2 cellular contexts compared by ENCODE assay signal in the genomic region with DNA sequence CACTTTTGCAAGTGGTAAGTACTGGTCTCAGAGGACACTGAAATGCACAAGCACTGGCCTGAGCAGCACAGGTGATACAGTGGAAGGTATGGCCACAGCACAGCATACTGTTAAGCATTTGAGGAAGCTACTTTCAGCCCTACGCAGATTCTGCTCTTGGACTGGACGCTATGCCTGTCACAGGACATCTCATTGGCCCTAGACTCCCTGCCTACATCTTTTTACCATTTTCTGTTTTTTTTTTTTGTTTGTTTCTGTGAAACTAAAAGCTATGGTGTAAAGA.
TF ChIP-seq lines count a peak whose summit lies in the region.

No MANE protein-coding gene starts in this region.

TF ChIP-seq in GM23338, 12 proteins besides CTCF, POLR2A, EP300 and RAD21 (continues in another document):
- TF ChIP-seq, protein P1, sequence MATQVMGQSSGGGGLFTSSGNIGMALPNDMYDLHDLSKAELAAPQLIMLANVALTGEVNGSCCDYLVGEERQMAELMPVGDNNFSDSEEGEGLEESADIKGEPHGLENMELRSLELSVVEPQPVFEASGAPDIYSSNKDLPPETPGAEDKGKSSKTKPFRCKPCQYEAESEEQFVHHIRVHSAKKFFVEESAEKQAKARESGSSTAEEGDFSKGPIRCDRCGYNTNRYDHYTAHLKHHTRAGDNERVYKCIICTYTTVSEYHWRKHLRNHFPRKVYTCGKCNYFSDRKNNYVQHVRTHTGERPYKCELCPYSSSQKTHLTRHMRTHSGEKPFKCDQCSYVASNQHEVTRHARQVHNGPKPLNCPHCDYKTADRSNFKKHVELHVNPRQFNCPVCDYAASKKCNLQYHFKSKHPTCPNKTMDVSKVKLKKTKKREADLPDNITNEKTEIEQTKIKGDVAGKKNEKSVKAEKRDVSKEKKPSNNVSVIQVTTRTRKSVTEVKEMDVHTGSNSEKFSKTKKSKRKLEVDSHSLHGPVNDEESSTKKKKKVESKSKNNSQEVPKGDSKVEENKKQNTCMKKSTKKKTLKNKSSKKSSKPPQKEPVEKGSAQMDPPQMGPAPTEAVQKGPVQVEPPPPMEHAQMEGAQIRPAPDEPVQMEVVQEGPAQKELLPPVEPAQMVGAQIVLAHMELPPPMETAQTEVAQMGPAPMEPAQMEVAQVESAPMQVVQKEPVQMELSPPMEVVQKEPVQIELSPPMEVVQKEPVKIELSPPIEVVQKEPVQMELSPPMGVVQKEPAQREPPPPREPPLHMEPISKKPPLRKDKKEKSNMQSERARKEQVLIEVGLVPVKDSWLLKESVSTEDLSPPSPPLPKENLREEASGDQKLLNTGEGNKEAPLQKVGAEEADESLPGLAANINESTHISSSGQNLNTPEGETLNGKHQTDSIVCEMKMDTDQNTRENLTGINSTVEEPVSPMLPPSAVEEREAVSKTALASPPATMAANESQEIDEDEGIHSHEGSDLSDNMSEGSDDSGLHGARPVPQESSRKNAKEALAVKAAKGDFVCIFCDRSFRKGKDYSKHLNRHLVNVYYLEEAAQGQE (IDR thresholded peaks at IDR 0.05; ENCODE audit: unreplicated experiment): no peak
- TF ChIP-seq NANOG (IDR thresholded peaks at IDR 0.05; ENCODE audit: borderline replicate concordance) (no peak), POLR2AphosphoS5 (IDR thresholded peaks at IDR 0.05; ENCODE audit: low read depth) (no peak), EZH2phosphoT487 (IDR thresholded peaks at IDR 0.05; ENCODE audit: unreplicated experiment) (no peak), EZH2 (IDR thresholded peaks at IDR 0.05; ENCODE audit: low read depth, unreplicated experiment) (no peak), CREB1 (CRISPR knock-in tag; IDR thresholded peaks at IDR 0.05; ENCODE audit: low read depth) (no peak), JUNB (IDR thresholded peaks at IDR 0.05; ENCODE audit: unreplicated experiment) (no peak), ZNF114 (CRISPR knock-in tag; IDR thresholded peaks at IDR 0.05) (no peak), ZNF331 (CRISPR knock-in tag; IDR thresholded peaks at IDR 0.05; ENCODE audit: low read depth) (no peak)
- TF ChIP-seq, protein P2, sequence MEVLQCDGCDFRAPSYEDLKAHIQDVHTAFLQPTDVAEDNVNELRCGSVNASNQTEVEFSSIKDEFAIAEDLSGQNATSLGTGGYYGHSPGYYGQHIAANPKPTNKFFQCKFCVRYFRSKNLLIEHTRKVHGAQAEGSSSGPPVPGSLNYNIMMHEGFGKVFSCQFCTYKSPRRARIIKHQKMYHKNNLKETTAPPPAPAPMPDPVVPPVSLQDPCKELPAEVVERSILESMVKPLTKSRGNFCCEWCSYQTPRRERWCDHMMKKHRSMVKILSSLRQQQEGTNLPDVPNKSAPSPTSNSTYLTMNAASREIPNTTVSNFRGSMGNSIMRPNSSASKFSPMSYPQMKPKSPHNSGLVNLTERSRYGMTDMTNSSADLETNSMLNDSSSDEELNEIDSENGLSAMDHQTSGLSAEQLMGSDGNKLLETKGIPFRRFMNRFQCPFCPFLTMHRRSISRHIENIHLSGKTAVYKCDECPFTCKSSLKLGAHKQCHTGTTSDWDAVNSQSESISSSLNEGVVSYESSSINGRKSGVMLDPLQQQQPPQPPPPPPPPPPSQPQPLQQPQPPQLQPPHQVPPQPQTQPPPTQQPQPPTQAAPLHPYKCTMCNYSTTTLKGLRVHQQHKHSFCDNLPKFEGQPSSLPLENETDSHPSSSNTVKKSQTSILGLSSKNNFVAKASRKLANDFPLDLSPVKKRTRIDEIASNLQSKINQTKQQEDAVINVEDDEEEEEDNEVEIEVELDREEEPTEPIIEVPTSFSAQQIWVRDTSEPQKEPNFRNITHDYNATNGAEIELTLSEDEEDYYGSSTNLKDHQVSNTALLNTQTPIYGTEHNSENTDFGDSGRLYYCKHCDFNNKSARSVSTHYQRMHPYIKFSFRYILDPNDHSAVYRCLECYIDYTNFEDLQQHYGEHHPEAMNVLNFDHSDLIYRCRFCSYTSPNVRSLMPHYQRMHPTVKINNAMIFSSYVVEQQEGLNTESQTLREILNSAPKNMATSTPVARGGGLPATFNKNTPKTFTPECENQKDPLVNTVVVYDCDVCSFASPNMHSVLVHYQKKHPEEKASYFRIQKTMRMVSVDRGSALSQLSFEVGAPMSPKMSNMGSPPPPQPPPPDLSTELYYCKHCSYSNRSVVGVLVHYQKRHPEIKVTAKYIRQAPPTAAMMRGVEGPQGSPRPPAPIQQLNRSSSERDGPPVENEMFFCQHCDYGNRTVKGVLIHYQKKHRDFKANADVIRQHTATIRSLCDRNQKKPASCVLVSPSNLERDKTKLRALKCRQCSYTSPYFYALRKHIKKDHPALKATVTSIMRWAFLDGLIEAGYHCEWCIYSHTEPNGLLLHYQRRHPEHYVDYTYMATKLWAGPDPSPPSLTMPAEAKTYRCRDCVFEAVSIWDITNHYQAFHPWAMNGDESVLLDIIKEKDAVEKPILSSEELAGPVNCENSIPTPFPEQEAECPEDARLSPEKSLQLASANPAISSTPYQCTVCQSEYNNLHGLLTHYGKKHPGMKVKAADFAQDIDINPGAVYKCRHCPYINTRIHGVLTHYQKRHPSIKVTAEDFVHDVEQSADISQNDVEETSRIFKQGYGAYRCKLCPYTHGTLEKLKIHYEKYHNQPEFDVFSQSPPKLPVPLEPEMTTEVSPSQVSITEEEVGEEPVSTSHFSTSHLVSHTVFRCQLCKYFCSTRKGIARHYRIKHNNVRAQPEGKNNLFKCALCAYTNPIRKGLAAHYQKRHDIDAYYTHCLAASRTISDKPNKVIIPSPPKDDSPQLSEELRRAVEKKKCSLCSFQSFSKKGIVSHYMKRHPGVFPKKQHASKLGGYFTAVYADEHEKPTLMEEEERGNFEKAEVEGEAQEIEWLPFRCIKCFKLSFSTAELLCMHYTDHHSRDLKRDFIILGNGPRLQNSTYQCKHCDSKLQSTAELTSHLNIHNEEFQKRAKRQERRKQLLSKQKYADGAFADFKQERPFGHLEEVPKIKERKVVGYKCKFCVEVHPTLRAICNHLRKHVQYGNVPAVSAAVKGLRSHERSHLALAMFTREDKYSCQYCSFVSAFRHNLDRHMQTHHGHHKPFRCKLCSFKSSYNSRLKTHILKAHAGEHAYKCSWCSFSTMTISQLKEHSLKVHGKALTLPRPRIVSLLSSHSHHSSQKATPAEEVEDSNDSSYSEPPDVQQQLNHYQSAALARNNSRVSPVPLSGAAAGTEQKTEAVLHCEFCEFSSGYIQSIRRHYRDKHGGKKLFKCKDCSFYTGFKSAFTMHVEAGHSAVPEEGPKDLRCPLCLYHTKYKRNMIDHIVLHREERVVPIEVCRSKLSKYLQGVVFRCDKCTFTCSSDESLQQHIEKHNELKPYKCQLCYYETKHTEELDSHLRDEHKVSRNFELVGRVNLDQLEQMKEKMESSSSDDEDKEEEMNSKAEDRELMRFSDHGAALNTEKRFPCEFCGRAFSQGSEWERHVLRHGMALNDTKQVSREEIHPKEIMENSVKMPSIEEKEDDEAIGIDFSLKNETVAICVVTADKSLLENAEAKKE (CRISPR knock-in tag; IDR thresholded peaks at IDR 0.05): no peak
- TF ChIP-seq, protein P3, sequence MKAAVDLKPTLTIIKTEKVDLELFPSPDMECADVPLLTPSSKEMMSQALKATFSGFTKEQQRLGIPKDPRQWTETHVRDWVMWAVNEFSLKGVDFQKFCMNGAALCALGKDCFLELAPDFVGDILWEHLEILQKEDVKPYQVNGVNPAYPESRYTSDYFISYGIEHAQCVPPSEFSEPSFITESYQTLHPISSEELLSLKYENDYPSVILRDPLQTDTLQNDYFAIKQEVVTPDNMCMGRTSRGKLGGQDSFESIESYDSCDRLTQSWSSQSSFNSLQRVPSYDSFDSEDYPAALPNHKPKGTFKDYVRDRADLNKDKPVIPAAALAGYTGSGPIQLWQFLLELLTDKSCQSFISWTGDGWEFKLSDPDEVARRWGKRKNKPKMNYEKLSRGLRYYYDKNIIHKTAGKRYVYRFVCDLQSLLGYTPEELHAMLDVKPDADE (IDR thresholded peaks at IDR 0.05): no peak

TF ChIP-seq in H1, 55 proteins besides CTCF, POLR2A, EP300 and RAD21 (continued from another document):
- TF ChIP-seq, protein P4, sequence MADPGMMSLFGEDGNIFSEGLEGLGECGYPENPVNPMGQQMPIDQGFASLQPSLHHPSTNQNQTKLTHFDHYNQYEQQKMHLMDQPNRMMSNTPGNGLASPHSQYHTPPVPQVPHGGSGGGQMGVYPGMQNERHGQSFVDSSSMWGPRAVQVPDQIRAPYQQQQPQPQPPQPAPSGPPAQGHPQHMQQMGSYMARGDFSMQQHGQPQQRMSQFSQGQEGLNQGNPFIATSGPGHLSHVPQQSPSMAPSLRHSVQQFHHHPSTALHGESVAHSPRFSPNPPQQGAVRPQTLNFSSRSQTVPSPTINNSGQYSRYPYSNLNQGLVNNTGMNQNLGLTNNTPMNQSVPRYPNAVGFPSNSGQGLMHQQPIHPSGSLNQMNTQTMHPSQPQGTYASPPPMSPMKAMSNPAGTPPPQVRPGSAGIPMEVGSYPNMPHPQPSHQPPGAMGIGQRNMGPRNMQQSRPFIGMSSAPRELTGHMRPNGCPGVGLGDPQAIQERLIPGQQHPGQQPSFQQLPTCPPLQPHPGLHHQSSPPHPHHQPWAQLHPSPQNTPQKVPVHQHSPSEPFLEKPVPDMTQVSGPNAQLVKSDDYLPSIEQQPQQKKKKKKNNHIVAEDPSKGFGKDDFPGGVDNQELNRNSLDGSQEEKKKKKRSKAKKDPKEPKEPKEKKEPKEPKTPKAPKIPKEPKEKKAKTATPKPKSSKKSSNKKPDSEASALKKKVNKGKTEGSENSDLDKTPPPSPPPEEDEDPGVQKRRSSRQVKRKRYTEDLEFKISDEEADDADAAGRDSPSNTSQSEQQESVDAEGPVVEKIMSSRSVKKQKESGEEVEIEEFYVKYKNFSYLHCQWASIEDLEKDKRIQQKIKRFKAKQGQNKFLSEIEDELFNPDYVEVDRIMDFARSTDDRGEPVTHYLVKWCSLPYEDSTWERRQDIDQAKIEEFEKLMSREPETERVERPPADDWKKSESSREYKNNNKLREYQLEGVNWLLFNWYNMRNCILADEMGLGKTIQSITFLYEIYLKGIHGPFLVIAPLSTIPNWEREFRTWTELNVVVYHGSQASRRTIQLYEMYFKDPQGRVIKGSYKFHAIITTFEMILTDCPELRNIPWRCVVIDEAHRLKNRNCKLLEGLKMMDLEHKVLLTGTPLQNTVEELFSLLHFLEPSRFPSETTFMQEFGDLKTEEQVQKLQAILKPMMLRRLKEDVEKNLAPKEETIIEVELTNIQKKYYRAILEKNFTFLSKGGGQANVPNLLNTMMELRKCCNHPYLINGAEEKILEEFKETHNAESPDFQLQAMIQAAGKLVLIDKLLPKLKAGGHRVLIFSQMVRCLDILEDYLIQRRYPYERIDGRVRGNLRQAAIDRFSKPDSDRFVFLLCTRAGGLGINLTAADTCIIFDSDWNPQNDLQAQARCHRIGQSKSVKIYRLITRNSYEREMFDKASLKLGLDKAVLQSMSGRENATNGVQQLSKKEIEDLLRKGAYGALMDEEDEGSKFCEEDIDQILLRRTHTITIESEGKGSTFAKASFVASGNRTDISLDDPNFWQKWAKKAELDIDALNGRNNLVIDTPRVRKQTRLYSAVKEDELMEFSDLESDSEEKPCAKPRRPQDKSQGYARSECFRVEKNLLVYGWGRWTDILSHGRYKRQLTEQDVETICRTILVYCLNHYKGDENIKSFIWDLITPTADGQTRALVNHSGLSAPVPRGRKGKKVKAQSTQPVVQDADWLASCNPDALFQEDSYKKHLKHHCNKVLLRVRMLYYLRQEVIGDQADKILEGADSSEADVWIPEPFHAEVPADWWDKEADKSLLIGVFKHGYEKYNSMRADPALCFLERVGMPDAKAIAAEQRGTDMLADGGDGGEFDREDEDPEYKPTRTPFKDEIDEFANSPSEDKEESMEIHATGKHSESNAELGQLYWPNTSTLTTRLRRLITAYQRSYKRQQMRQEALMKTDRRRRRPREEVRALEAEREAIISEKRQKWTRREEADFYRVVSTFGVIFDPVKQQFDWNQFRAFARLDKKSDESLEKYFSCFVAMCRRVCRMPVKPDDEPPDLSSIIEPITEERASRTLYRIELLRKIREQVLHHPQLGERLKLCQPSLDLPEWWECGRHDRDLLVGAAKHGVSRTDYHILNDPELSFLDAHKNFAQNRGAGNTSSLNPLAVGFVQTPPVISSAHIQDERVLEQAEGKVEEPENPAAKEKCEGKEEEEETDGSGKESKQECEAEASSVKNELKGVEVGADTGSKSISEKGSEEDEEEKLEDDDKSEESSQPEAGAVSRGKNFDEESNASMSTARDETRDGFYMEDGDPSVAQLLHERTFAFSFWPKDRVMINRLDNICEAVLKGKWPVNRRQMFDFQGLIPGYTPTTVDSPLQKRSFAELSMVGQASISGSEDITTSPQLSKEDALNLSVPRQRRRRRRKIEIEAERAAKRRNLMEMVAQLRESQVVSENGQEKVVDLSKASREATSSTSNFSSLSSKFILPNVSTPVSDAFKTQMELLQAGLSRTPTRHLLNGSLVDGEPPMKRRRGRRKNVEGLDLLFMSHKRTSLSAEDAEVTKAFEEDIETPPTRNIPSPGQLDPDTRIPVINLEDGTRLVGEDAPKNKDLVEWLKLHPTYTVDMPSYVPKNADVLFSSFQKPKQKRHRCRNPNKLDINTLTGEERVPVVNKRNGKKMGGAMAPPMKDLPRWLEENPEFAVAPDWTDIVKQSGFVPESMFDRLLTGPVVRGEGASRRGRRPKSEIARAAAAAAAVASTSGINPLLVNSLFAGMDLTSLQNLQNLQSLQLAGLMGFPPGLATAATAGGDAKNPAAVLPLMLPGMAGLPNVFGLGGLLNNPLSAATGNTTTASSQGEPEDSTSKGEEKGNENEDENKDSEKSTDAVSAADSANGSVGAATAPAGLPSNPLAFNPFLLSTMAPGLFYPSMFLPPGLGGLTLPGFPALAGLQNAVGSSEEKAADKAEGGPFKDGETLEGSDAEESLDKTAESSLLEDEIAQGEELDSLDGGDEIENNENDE (IDR thresholded peaks at IDR 0.05; ENCODE audit: insufficient replicate concordance, low read length): no peak
- no peak for TF ChIP-seq CEBPB (IDR thresholded peaks at IDR 0.05; ENCODE audit: low read depth, low read length)
- TF ChIP-seq MAFK (IDR thresholded peaks at IDR 0.05; ENCODE audit: low read depth, low read length): no peak
- TF ChIP-seq, protein P5, sequence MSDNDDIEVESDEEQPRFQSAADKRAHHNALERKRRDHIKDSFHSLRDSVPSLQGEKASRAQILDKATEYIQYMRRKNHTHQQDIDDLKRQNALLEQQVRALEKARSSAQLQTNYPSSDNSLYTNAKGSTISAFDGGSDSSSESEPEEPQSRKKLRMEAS (IDR thresholded peaks at IDR 0.05): no peak
- TF ChIP-seq, protein P6, sequence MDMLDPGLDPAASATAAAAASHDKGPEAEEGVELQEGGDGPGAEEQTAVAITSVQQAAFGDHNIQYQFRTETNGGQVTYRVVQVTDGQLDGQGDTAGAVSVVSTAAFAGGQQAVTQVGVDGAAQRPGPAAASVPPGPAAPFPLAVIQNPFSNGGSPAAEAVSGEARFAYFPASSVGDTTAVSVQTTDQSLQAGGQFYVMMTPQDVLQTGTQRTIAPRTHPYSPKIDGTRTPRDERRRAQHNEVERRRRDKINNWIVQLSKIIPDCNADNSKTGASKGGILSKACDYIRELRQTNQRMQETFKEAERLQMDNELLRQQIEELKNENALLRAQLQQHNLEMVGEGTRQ (IDR thresholded peaks at IDR 0.05; ENCODE audit: low read length): no peak
- no peak for TF ChIP-seq RXRA (IDR thresholded peaks at IDR 0.05; ENCODE audit: insufficient read depth, low read depth, low read length)
- no peak for TF ChIP-seq FOSL1 (IDR thresholded peaks at IDR 0.05; ENCODE audit: insufficient read depth, low read depth, low read length)
- no peak for TF ChIP-seq SP4 (IDR thresholded peaks at IDR 0.05; ENCODE audit: low read length)
- TF ChIP-seq CBX5 (IDR thresholded peaks at IDR 0.05; ENCODE audit: low read depth, low read length): no peak
- no peak for TF ChIP-seq KDM5A (IDR thresholded peaks at IDR 0.05; ENCODE audit: low read length)
- no peak for TF ChIP-seq POLR2AphosphoS5 (IDR thresholded peaks at IDR 0.05; ENCODE audit: low read depth, low read length)
- TF ChIP-seq JUN (IDR thresholded peaks at IDR 0.05; ENCODE audit: low read depth, low read length): no peak
- no peak for TF ChIP-seq SUZ12 (IDR thresholded peaks at IDR 0.05; ENCODE audit: low read length)
- TF ChIP-seq CHD1 (IDR thresholded peaks at IDR 0.05; ENCODE audit: low read depth, low read length): no peak
- TF ChIP-seq KDM4A (IDR thresholded peaks at IDR 0.05; ENCODE audit: low read depth, low read length, severe bottlenecking): no peak
- no peak for TF ChIP-seq BACH1 (IDR thresholded peaks at IDR 0.05; ENCODE audit: low read length)
TF ChIP-seq in H1: peak in this region for 0.
